ENCODE assay signal across 7 cellular contexts in genomic region chr9:19232830-19233194, GRCh38. TPM values are rescaled to one million over a fixed set of nuclear protein-coding genes. Genes with fewer than 3 reads are reported as not detected.
DNase-seq lines count a peak whose midpoint lies in the region; ATAC-seq lines count a peak whose summit lies in the region.

No MANE protein-coding gene starts in this region.

- H3K36me3 ChIP-seq in MG63 (no peaks in the 10 kb centered on the region), duodenal mucosa (ENCODE audit: control insufficient read depth in 1 of 2, insufficient read depth in 2 of 2, low read length in 2 of 2) (no peaks in the 10 kb centered on the region), skeletal muscle satellite cell (ENCODE audit: insufficient read depth, low read length) (no peaks in the 10 kb centered on the region)

- H3K9me3 ChIP-seq in MG63, result no peaks in the 10 kb centered on the region
- no peaks in the 10 kb centered on the region for H3K9me3 ChIP-seq in duodenal mucosa (ENCODE audit: control insufficient read depth in 1 of 2, low read length in 2 of 2)
- no peaks in the 10 kb centered on the region for H3K9me3 ChIP-seq in skeletal muscle satellite cell (replicated peaks; ENCODE audit: low read length)

- H3K27ac ChIP-seq in duodenal mucosa (ENCODE audit: low read depth, low read length), result no peak overlapping the region

- DNase-seq in MG63, result no peak
- no peak for DNase-seq in NCI-H1694 treated with DMSO at 0.1 percent for 48 hours (lab: John Stamatoyannopoulos, UW)
- DNase-seq in COLO668 (lab: John Stamatoyannopoulos, UW; ENCODE audit: unreplicated experiment), result no peak

- peak; percentile 25 for ATAC-seq in GM18858 (IDR thresholded peaks at IDR 0.05; ENCODE audit: unreplicated experiment)
- ATAC-seq in HG02970 (IDR thresholded peaks at IDR 0.05; ENCODE audit: low FRiP score, unreplicated experiment), result no peak

- H3K4me2 ChIP-seq in skeletal muscle satellite cell (ENCODE audit: low read length), result peak overlapping the region; percentile 79

- H3K4me3 ChIP-seq in MG63 (peak overlapping the region; percentile 100), duodenal mucosa (ENCODE audit: low read depth in 1 of 2, low read length in 2 of 2) (peak overlapping the region; percentile 82 to 87), skeletal muscle satellite cell (ENCODE audit: low read length) (peak overlapping the region; percentile 99)

- H3K27me3 ChIP-seq in MG63 (no peaks in the 10 kb centered on the region), duodenal mucosa (ENCODE audit: control insufficient read depth in 1 of 2, insufficient read depth in 2 of 2, low read length in 2 of 2) (no peaks in the 10 kb centered on the region), skeletal muscle satellite cell (ENCODE audit: control insufficient read depth, insufficient read depth, low read length) (no peaks in the 10 kb centered on the region)

- H3K9ac ChIP-seq in duodenal mucosa (ENCODE audit: low read depth in 1 of 2, low read length in 2 of 2), result peak overlapping the region; percentile 79 to 83
- H3K9ac ChIP-seq in skeletal muscle satellite cell (ENCODE audit: low read depth, low read length), result peak overlapping the region; percentile 98

- peaks cover 16 to 18% of the 10 kb centered on the region in 2 donors for H3K4me1 ChIP-seq in duodenal mucosa (ENCODE audit: control insufficient read depth in 1 of 2, insufficient read depth in 2 of 2, low read length in 2 of 2)
- H3K4me1 ChIP-seq in skeletal muscle satellite cell (ENCODE audit: control insufficient read depth, insufficient read depth, low read length), result peaks cover 11% of the 10 kb centered on the region

RNA-seq across cellular contexts. Expression of gene DENND4C, which starts 2.3 kb away (rescaled TPM):
- total RNA-seq in MG63 (2014; rRNA removed; shearing (Covaris generic); ENCODE audit: low replicate concordance), result 26.6 and 26.8 TPM in 2 replicates
- 34.3 and 53.0 TPM in 2 replicates for total RNA-seq in skeletal muscle satellite cell (2012; rRNA removed)
